Comparison of ENCODE assay signal across 14 cellular contexts in genomic region chr14:77267937-77268699, GRCh38. TPM values are rescaled to one million over a fixed set of nuclear protein-coding genes. Genes with fewer than 3 reads are reported as not detected.
A peak's percentile ranks its signal among the peaks of the same experiment; 100 is the strongest.
DNase-seq lines count a peak whose midpoint lies in the region; ATAC-seq and TF ChIP-seq lines count a peak whose summit lies in the region.
"Had no signal": no experiment of that assay in that cellular context is flagged by ENCODE, and none has a peak within 500 bp of the region (broad histone marks: within the 10 kb centered on the region; RNA-seq: fewer than 3 reads in every experiment).

No MANE protein-coding gene starts in this region.

- H3K14ac ChIP-seq in mesenchymal stem cell (ENCODE audit: low read length in 2 of 2): no peak overlapping the region

- H3K4me3 ChIP-seq in H7 (ENCODE audit: insufficient read depth, low read depth, low read length): no peak overlapping the region
- no peak overlapping the region for H3K4me3 ChIP-seq in mesenchymal stem cell (ENCODE audit: insufficient read depth in 1 of 2, low read depth in 1 of 2, low read length in 2 of 2)
- H3K4me3 ChIP-seq in CD8-positive, alpha-beta T cell (ENCODE audit: low read depth, low read length): no peak overlapping the region

- H3K36me3 Mint-ChIP-seq in activated CD4-positive, alpha-beta T cell treated with anti-CD3 and anti-CD28 coated beads, Interleukin-2, amount 10 ng/mL, durations not matched to agents 7 days and 5 days (ENCODE audit: low read depth): no peaks in the 10 kb centered on the region
- H3K36me3 Mint-ChIP-seq in CD8-positive, alpha-beta T cell: no peaks in the 10 kb centered on the region

- H2BK5ac ChIP-seq in mesenchymal stem cell (ENCODE audit: low read depth, low read length, poor library complexity, severe bottlenecking): no peak overlapping the region

- H3K36me3 ChIP-seq in H7 (replicated peaks; ENCODE audit: control insufficient read depth, insufficient read depth, low read length): no peaks in the 10 kb centered on the region
- H3K36me3 ChIP-seq in mesenchymal stem cell (ENCODE audit: control insufficient read depth in 1 of 2, insufficient read depth in 2 of 2, low read depth in 1 of 2, low read length in 2 of 2): no peaks in the 10 kb centered on the region
- no peaks in the 10 kb centered on the region for H3K36me3 ChIP-seq in CD8-positive, alpha-beta T cell (ENCODE audit: insufficient read depth, low read length)

- H3K9ac ChIP-seq in mesenchymal stem cell (ENCODE audit: low read length): no peak overlapping the region

- no peak overlapping the region for H3K23ac ChIP-seq in mesenchymal stem cell (ENCODE audit: low read length in 2 of 2)

- no peak for DNase-seq in activated CD4-positive, alpha-beta T cell treated with anti-CD3 and anti-CD28 coated beads, Interleukin-2, amount 10 ng/mL, durations not matched to agents 7 days and 5 days
- no peak for DNase-seq in activated CD4-positive, alpha-beta T cell treated with anti-CD3 and anti-CD28 coated beads for 1 hour
- DNase-seq in H7: peak; percentile 18
- DNase-seq in NCI-H69 (lab: John Stamatoyannopoulos, UW): peak; percentile 45
- no peak for DNase-seq in mesenchymal stem cell
- no peak for DNase-seq in GM19238 (ENCODE audit: insufficient read length, low spot score)
- no peak for DNase-seq in CD8-positive, alpha-beta T cell
- DNase-seq: ACHN; C1 segment of cervical spinal cord; CD4-positive, alpha-beta T cell; DND-41; GF-D8 had no signal

- WGBS in mesenchymal stem cell: 82% methylated on average over 5 of the region's 5 CpGs

- H3K18ac ChIP-seq in mesenchymal stem cell (ENCODE audit: low read depth in 1 of 2, low read length in 2 of 2): no peak overlapping the region

- peaks cover 17% of the 10 kb centered on the region for H3K4me1 ChIP-seq in mesenchymal stem cell (ENCODE audit: control insufficient read depth, insufficient read depth, low read depth, low read length)
- no peaks in the 10 kb centered on the region for H3K4me1 ChIP-seq in CD8-positive, alpha-beta T cell (ENCODE audit: insufficient read depth, low read length)

- no peak overlapping the region for H2BK15ac ChIP-seq in mesenchymal stem cell (ENCODE audit: low read depth, poor library complexity, severe bottlenecking)

- H4K8ac ChIP-seq in mesenchymal stem cell (ENCODE audit: low read length): no peak overlapping the region

- peaks cover 44% of the 10 kb centered on the region for H3K27me3 Mint-ChIP-seq in activated CD4-positive, alpha-beta T cell treated with anti-CD3 and anti-CD28 coated beads, Interleukin-2, amount 10 ng/mL, durations not matched to agents 7 days and 5 days
- peaks cover 28% of the 10 kb centered on the region for H3K27me3 Mint-ChIP-seq in CD8-positive, alpha-beta T cell (ENCODE audit: low read depth)

- CTCF ChIA-PET in activated CD4-positive, alpha-beta T cell treated with anti-CD3 and anti-CD28 coated beads, Interleukin-2, amount 10 ng/mL, durations not matched to agents 7 days and 5 days (lab: Charles Lee): interaction anchor here (1.2 kb wide), 1 partner anchor 22 kb away, joined by 4 read pairs; no protein-coding TSS in a partner anchor
- CTCF ChIA-PET in CD8-positive, alpha-beta T cell (lab: Charles Lee): no interaction called here

- H3K79me1 ChIP-seq in mesenchymal stem cell (replicated peaks; ENCODE audit: low read length, poor library complexity, severe bottlenecking): no peaks in the 10 kb centered on the region

- intact Hi-C loops in CD8-positive, alpha-beta T cell (cut with DNase I, micrococcal nuclease): no loop called here

- H2AK5ac ChIP-seq in mesenchymal stem cell (ENCODE audit: low read length, severe bottlenecking): no peak overlapping the region

- H3K9me3 Mint-ChIP-seq in activated CD4-positive, alpha-beta T cell treated with anti-CD3 and anti-CD28 coated beads, Interleukin-2, amount 10 ng/mL, durations not matched to agents 7 days and 5 days: peaks cover 2% of the 10 kb centered on the region
- peaks cover 2% of the 10 kb centered on the region for H3K9me3 Mint-ChIP-seq in CD8-positive, alpha-beta T cell
- H3K9me3 Mint-ChIP-seq: CD4-positive, alpha-beta T cell had no signal

- H3K4me1 Mint-ChIP-seq in activated CD4-positive, alpha-beta T cell treated with anti-CD3 and anti-CD28 coated beads, Interleukin-2, amount 10 ng/mL, durations not matched to agents 7 days and 5 days: peaks cover 1% of the 10 kb centered on the region
- H3K4me1 Mint-ChIP-seq in CD8-positive, alpha-beta T cell (ENCODE audit: low read depth): peaks cover 3% of the 10 kb centered on the region

- H3K9me3 ChIP-seq in mesenchymal stem cell (ENCODE audit: control insufficient read depth, low read length): peaks cover 11% of the 10 kb centered on the region
- H3K9me3 ChIP-seq in CD8-positive, alpha-beta T cell (ENCODE audit: low read length): no peaks in the 10 kb centered on the region

- no peak overlapping the region for H3K4me2 ChIP-seq in mesenchymal stem cell (ENCODE audit: low read length, poor library complexity, severe bottlenecking)

- no peak for ATAC-seq in CD8-positive, alpha-beta T cell

- peak overlapping the region; percentile 31 for H3K27ac Mint-ChIP-seq in activated CD4-positive, alpha-beta T cell treated with anti-CD3 and anti-CD28 coated beads, Interleukin-2, amount 10 ng/mL, durations not matched to agents 7 days and 5 days
- no peak overlapping the region for H3K27ac Mint-ChIP-seq in CD8-positive, alpha-beta T cell
- H3K27ac Mint-ChIP-seq: CD4-positive, alpha-beta T cell had no signal

- no peak overlapping the region for H4K91ac ChIP-seq in mesenchymal stem cell (ENCODE audit: low read length)

- TF ChIP-seq CTCF in CD8-positive, alpha-beta T cell (IDR thresholded peaks at IDR 0.05): no peak

- no peak overlapping the region for H2BK120ac ChIP-seq in mesenchymal stem cell (ENCODE audit: low read depth, low read length)

- H3K4me3 Mint-ChIP-seq in activated CD4-positive, alpha-beta T cell treated with anti-CD3 and anti-CD28 coated beads, Interleukin-2, amount 10 ng/mL, durations not matched to agents 7 days and 5 days: no peak overlapping the region
- H3K4me3 Mint-ChIP-seq in CD8-positive, alpha-beta T cell: no peak overlapping the region
- H3K4me3 Mint-ChIP-seq: CD4-positive, alpha-beta T cell had no signal

- H3K27me3 ChIP-seq in H7 (ENCODE audit: control insufficient read depth, insufficient read depth, low read length) (peaks cover 41% of the 10 kb centered on the region), mesenchymal stem cell (ENCODE audit: control insufficient read depth in 1 of 2, insufficient read depth in 1 of 2, low read length in 2 of 2) (peaks cover 62 to 71% of the 10 kb centered on the region in 2 experiments)
- H3K27me3 ChIP-seq in CD8-positive, alpha-beta T cell (ENCODE audit: insufficient read depth, low read length): peaks cover 3% of the 10 kb centered on the region

- no peak overlapping the region for H3K27ac ChIP-seq in mesenchymal stem cell (ENCODE audit: low read length, poor library complexity, severe bottlenecking)
- no peak overlapping the region for H3K27ac ChIP-seq in CD8-positive, alpha-beta T cell (ENCODE audit: low read depth, low read length)

- H2BK12ac ChIP-seq in mesenchymal stem cell (ENCODE audit: low read length in 2 of 2): no peak overlapping the region

- no peak overlapping the region for H2AFZ ChIP-seq in mesenchymal stem cell (ENCODE audit: low read depth, low read length)

- H3K4ac ChIP-seq in mesenchymal stem cell (ENCODE audit: low read depth in 1 of 2, low read length in 2 of 2): no peak overlapping the region

- POLR2A ChIA-PET in activated CD4-positive, alpha-beta T cell treated with anti-CD3 and anti-CD28 coated beads, Interleukin-2, amount 10 ng/mL, durations not matched to agents 7 days and 5 days (lab: Charles Lee): no interaction called here
- POLR2A ChIA-PET in CD8-positive, alpha-beta T cell (lab: Charles Lee): no interaction called here

RNA-seq across cellular contexts. Expression of gene NGB, which starts 2.9 kb away (rescaled TPM):
- total RNA-seq in activated CD4-positive, alpha-beta T cell treated with anti-CD3 and anti-CD28 coated beads, Interleukin-2, amount 10 ng/mL, durations not matched to agents 7 days and 5 days: not detected
- total RNA-seq in H7 (2014; rRNA removed; shearing (Covaris generic)): 0.07 TPM in 1 of 2 replicates, not detected in the other
- not detected for polyA plus RNA-seq in mesenchymal stem cell (2013, experiment 1 of 2)
- polyA plus RNA-seq in mesenchymal stem cell (2013, experiment 2 of 2): not detected
- total RNA-seq in CD8-positive, alpha-beta T cell: not detected
- total RNA-seq: A172; CD4-positive, alpha-beta T cell; HT-29 had no signal

RNA-seq across cellular contexts. Expression of gene POMT2, which starts 52.6 kb away (rescaled TPM):
- 10 to 100 TPM; 11.9 to 13.8 TPM for total RNA-seq in activated CD4-positive, alpha-beta T cell treated with anti-CD3 and anti-CD28 coated beads, Interleukin-2, amount 10 ng/mL, durations not matched to agents 7 days and 5 days
- total RNA-seq in H7 (2014; rRNA removed; shearing (Covaris generic)): 17.7 and 18.5 TPM in 2 replicates
- polyA plus RNA-seq in mesenchymal stem cell (2013, experiment 1 of 2): 15.7 TPM
- 16.1 TPM for polyA plus RNA-seq in mesenchymal stem cell (2013, experiment 2 of 2)
- 1 to 10 TPM; 8.4 to 9.6 TPM for total RNA-seq in CD8-positive, alpha-beta T cell

RNA-seq across cellular contexts. Expression of gene GSTZ1, which starts 52.7 kb away (rescaled TPM):
- 10 to 100 TPM; 17.0 to 17.8 TPM for total RNA-seq in activated CD4-positive, alpha-beta T cell treated with anti-CD3 and anti-CD28 coated beads, Interleukin-2, amount 10 ng/mL, durations not matched to agents 7 days and 5 days
- total RNA-seq in H7 (2014; rRNA removed; shearing (Covaris generic)): 29.3 and 38.0 TPM in 2 replicates
- 5.6 TPM for polyA plus RNA-seq in mesenchymal stem cell (2013, experiment 1 of 2)
- polyA plus RNA-seq in mesenchymal stem cell (2013, experiment 2 of 2): 6.2 TPM
- total RNA-seq in CD8-positive, alpha-beta T cell: 1 to 10 TPM; 4.2 to 5.9 TPM

Comparison
In these comparisons a context has a peak if more than half of its experiments do, and no peak if none do; other contexts are left out.
1. DNase-seq: peak in H7 (single experiment) and NCI-H69 (single experiment); none in activated CD4-positive, alpha-beta T cell treated with anti-CD3 and anti-CD28 coated beads, Interleukin-2, amount 10 ng/mL, durations not matched to agents 7 days and 5 days (single experiment), activated CD4-positive, alpha-beta T cell treated with anti-CD3 and anti-CD28 coated beads for 1 hour (single experiment), mesenchymal stem cell (single experiment), GM19238 (single experiment) and CD8-positive, alpha-beta T cell (0 of 7).